In the genomic region with DNA sequence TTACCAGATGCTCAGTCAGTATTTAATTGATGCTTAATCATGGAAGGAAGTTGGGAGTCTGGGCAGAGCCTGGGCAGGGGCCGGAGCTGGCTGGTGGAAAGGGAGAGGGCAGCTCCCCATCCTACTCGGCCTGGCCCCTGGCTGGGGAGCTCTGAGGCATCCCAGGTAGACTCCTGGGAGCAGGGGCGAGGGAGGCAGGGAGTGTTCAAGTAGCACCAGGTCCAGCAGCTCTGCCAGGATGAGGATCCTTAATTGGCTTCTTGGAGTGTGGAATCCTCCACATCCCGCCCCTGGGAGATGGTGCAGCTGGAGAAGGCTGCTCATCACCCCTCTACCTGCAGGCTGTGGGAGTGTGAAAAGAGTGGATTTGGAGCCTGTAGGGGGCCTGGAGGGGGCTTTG, we compare ENCODE assay signal across 32 cellular contexts. TPM values are rescaled to one million over a fixed set of nuclear protein-coding genes. Genes with fewer than 3 reads are reported as not detected.
"Had no signal": no experiment of that assay in that cellular context is flagged by ENCODE, and none has a peak within 500 bp of the region (broad histone marks: within the 10 kb centered on the region; RNA-seq: fewer than 3 reads in every experiment).

No MANE protein-coding gene starts in this region.

- H3K4me3 Mint-ChIP-seq: naive thymus-derived CD8-positive, alpha-beta T cell; nephron progenitor cell; stimulated activated naive CD8-positive, alpha-beta T cell treated with anti-CD3 and anti-CD28 coated beads, Interleukin-15, Interleukin-2, amounts not matched to agents 100 ng/mL and 50 ng/mL, for 24 hours had no signal

- H3K9me3 Mint-ChIP-seq: naive thymus-derived CD8-positive, alpha-beta T cell; nephron progenitor cell; stimulated activated naive CD8-positive, alpha-beta T cell treated with anti-CD3 and anti-CD28 coated beads, Interleukin-15, Interleukin-2, amounts not matched to agents 100 ng/mL and 50 ng/mL, for 24 hours had no signal

- H3K4me3 ChIP-seq: coronary artery, esophagus squamous epithelium, heart right ventricle, left lung, smooth muscle cell, thoracic aorta, transverse colon had no signal

- ATAC-seq: heart right ventricle; left cardiac atrium; left lung; naive thymus-derived CD8-positive, alpha-beta T cell; sciatic nerve had no signal

- DNase-seq: dermis blood vessel endothelial cell; effector memory CD4-positive, alpha-beta T cell; erythroblast; esophagus squamous epithelium; foreskin melanocyte; glutamatergic neuron; heart right ventricle; hippocampal formation; left cardiac atrium; left lung; mesenchymal stem cell; midbrain; naive thymus-derived CD8-positive, alpha-beta T cell; nephron progenitor cell; stimulated activated CD4-positive, alpha-beta T cell treated with anti-CD3 and anti-CD28 coated beads, Interleukin-12 subunit alpha, Interleukin-12 subunit beta, amount 100 ng/mL, for 4 hours; stimulated activated CD4-positive, alpha-beta T cell treated with anti-CD3 and anti-CD28 coated beads, Interleukin-1b, Interleukin-23, amount 100 ng/mL, for 48 hours; stimulated activated CD4-positive, alpha-beta T cell treated with anti-CD3 and anti-CD28 coated beads, Interleukin-4, amount 100 ng/mL, for 1 hour; stimulated activated CD8-positive, alpha-beta memory T cell treated with anti-CD3 and anti-CD28 coated beads, Interleukin-4, amount 100 ng/mL, for 48 hours; transverse colon had no signal

- H3K4me1 ChIP-seq: esophagus squamous epithelium, heart right ventricle, left lung, parathyroid adenoma, transverse colon had no signal

- H3K36me3 Mint-ChIP-seq: naive thymus-derived CD8-positive, alpha-beta T cell had no signal

- H3K27ac Mint-ChIP-seq: naive thymus-derived CD8-positive, alpha-beta T cell; progenitor cell of endocrine pancreas; stimulated activated naive CD8-positive, alpha-beta T cell treated with anti-CD3 and anti-CD28 coated beads, Interleukin-15, Interleukin-2, amounts not matched to agents 100 ng/mL and 50 ng/mL, for 24 hours had no signal

- H3K27ac ChIP-seq: coronary artery, esophagus squamous epithelium, heart right ventricle, left lung, parathyroid adenoma, thoracic aorta, transverse colon had no signal

- H3K27me3 Mint-ChIP-seq: stimulated activated naive CD8-positive, alpha-beta T cell treated with anti-CD3 and anti-CD28 coated beads, Interleukin-15, Interleukin-2, amounts not matched to agents 100 ng/mL and 50 ng/mL, for 24 hours had no signal

- H3K9me3 ChIP-seq: esophagus squamous epithelium, heart right ventricle, left lung, thoracic aorta, transverse colon had no signal

- H3K36me3 ChIP-seq: esophagus squamous epithelium, heart right ventricle, left lung, thoracic aorta, transverse colon had no signal

RNA-seq across cellular contexts. Expression of gene SYNDIG1L, which starts 30.9 kb away (rescaled TPM):
- total RNA-seq: dermis blood vessel endothelial cell, kidney epithelial cell, lung microvascular endothelial cell, osteoblast, smooth muscle cell had no signal

RNA-seq across cellular contexts. Expression of gene VRTN, which starts 46.8 kb away (rescaled TPM):
- total RNA-seq: dermis blood vessel endothelial cell; esophagus squamous epithelium; heart right ventricle; kidney epithelial cell; left cardiac atrium; left lung; lower leg skin; lung microvascular endothelial cell; myocyte; naive thymus-derived CD8-positive, alpha-beta T cell; osteoblast; sciatic nerve; smooth muscle cell; thoracic aorta; transverse colon; ureter had no signal
